12 cellular contexts compared by ENCODE assay signal in genomic region chr9:5566054-5566618, GRCh38. TPM values are rescaled to one million over a fixed set of nuclear protein-coding genes. Genes with fewer than 3 reads are reported as not detected.
DNase-seq lines count a peak whose midpoint lies in the region; ATAC-seq and TF ChIP-seq lines count a peak whose summit lies in the region.
"Had no signal": no experiment of that assay in that cellular context is flagged by ENCODE, and none has a peak within 500 bp of the region (broad histone marks: within the 10 kb centered on the region; RNA-seq: fewer than 3 reads in every experiment).

No MANE protein-coding gene starts in this region.

- no peaks in the 10 kb centered on the region for H3K79me2 ChIP-seq in mammary epithelial cell (ENCODE audit: insufficient read depth, low read length)

- WGBS in mammary epithelial cell (ENCODE audit: low coverage, missing lambda C conversion rate), result 0% methylated on average over 6 of the region's 6 CpGs

- H3K9ac ChIP-seq in mammary epithelial cell (ENCODE audit: insufficient read depth, low read length), result peak overlapping the region; percentile 33

- dilution Hi-C loops in mammary epithelial cell (cut with HindIII; ENCODE audit: low sequenced_read_pairs), result loop anchor here (10.0 kb wide), 1 partner anchor 121 kb away; no protein-coding TSS in a partner anchor

- no peaks in the 10 kb centered on the region for H4K20me1 ChIP-seq in mammary epithelial cell (ENCODE audit: insufficient read depth, low read length)

- BruUV-seq in mammary epithelial cell (replicated peaks; lab: Mats Ljungman, UMichigan), result TSS peak; percentile 67

- peaks cover 39% of the 10 kb centered on the region for H3K4me1 Mint-ChIP-seq in activated T-helper 1 cell treated with anti-CD3 and anti-CD28 coated beads, Interleukin-12 subunit alpha, Interleukin-12 subunit beta, Interleukin-2, Interleukin-4 antibody, amounts not matched to agents 30 ng/mL and 10 ng/mL and 1 ng/mL, durations not matched to agents 14 hours and 24 hours and 36 hours (ENCODE audit: low read depth)

- intact Hi-C loops in mammary epithelial cell (cut with micrococcal nuclease), result loop anchor here (1.0 kb wide), 2 partner anchors 57 to 72 kb away; no protein-coding TSS in a partner anchor
- intact Hi-C loops in left lung (cut with DNase I), result no loop called here
- intact Hi-C loops in activated T-helper 1 cell treated with anti-CD3 and anti-CD28 coated beads, Interleukin-12 subunit alpha, Interleukin-12 subunit beta, Interleukin-2, Interleukin-4 antibody, amounts not matched to agents 30 ng/mL and 10 ng/mL and 1 ng/mL, durations not matched to agents 14 hours and 24 hours and 36 hours (cut with micrococcal nuclease), result no loop called here

- peaks cover 7% of the 10 kb centered on the region for H3K9me3 Mint-ChIP-seq in activated T-helper 1 cell treated with anti-CD3 and anti-CD28 coated beads, Interleukin-12 subunit alpha, Interleukin-12 subunit beta, Interleukin-2, Interleukin-4 antibody, amounts not matched to agents 30 ng/mL and 10 ng/mL and 1 ng/mL, durations not matched to agents 14 hours and 24 hours and 36 hours

- TF ChIP-seq CTCF in mammary epithelial cell (conservative IDR thresholded peaks at IDR 0.05 in 1 of 2, IDR thresholded peaks at IDR 0.05 in 1 of 2; ENCODE audit: extremely low read depth in 1 of 2, insufficient read depth in 1 of 2, low read depth in 1 of 2, low read length in 2 of 2), result no peak
- TF ChIP-seq CTCF in left lung (IDR thresholded peaks at IDR 0.05), result no peak

- H3K4me1 ChIP-seq in mammary epithelial cell (ENCODE audit: insufficient read depth, low read length) (peaks cover 44% of the 10 kb centered on the region), left lung (peaks cover 3 to 34% of the 10 kb centered on the region in 2 donors)

- peak; percentile 68 for ATAC-seq in GM19397 (IDR thresholded peaks at IDR 0.05; ENCODE audit: unreplicated experiment)
- peak; percentile 45 for ATAC-seq in HG03064 (IDR thresholded peaks at IDR 0.05; ENCODE audit: low read depth, unreplicated experiment)
- ATAC-seq in left lung, result no peak

- H3K36me3 ChIP-seq in mammary epithelial cell (ENCODE audit: insufficient read depth, low read length) (no peaks in the 10 kb centered on the region), left lung (no peaks in the 10 kb centered on the region)
- H3K36me3 ChIP-seq: cardiac muscle cell, stomach had no signal

- DNase-seq in DMS79 treated with DMSO at 0.1 percent for 48 hours (lab: John Stamatoyannopoulos, UW) (peak; percentile 93), mammary epithelial cell (peak; percentile 91), hippocampal formation (lab: John Stamatoyannopoulos, UW) (no peak), amniotic stem cell (lab: John Stamatoyannopoulos, UW) (no peak), left lung (no peak)
- DNase-seq in activated T-helper 1 cell treated with anti-CD3 and anti-CD28 coated beads, Interleukin-12 subunit alpha, Interleukin-12 subunit beta, Interleukin-2, Interleukin-4 antibody, amounts not matched to agents 30 ng/mL and 10 ng/mL and 1 ng/mL, durations not matched to agents 14 hours and 24 hours and 36 hours (ENCODE audit: low spot score), result no peak
- DNase-seq: NCI-H510A, spleen, stomach had no signal

- H3K9me3 ChIP-seq in mammary epithelial cell (replicated peaks; ENCODE audit: insufficient read depth, low read length), result no peaks in the 10 kb centered on the region
- H3K9me3 ChIP-seq in left lung, result no peaks in the 10 kb centered on the region
- H3K9me3 ChIP-seq: stomach had no signal

- in situ Hi-C loops in mammary epithelial cell (cut with MboI; ENCODE audit: low sequenced_read_pairs in 2 of 2), result no loop called here

- H3K27ac ChIP-seq in mammary epithelial cell (ENCODE audit: insufficient read depth, low read depth, low read length), result peak overlapping the region; percentile 87
- H3K27ac ChIP-seq in left lung, result peak overlapping the region in 1 of 2 donors; percentile 63
- H3K27ac ChIP-seq: cardiac muscle cell, stomach had no signal

- peak overlapping the region; percentile 31 for H3K4me2 ChIP-seq in mammary epithelial cell (ENCODE audit: insufficient read depth, low read depth, low read length)

- CTCF ChIA-PET in mammary epithelial cell (lab: Charles Lee; ENCODE audit: low non-redundant PET), result no interaction called here

- no peak overlapping the region for H3K27ac Mint-ChIP-seq in activated T-helper 1 cell treated with anti-CD3 and anti-CD28 coated beads, Interleukin-12 subunit alpha, Interleukin-12 subunit beta, Interleukin-2, Interleukin-4 antibody, amounts not matched to agents 30 ng/mL and 10 ng/mL and 1 ng/mL, durations not matched to agents 14 hours and 24 hours and 36 hours

- H3K36me3 Mint-ChIP-seq in activated T-helper 1 cell treated with anti-CD3 and anti-CD28 coated beads, Interleukin-12 subunit alpha, Interleukin-12 subunit beta, Interleukin-2, Interleukin-4 antibody, amounts not matched to agents 30 ng/mL and 10 ng/mL and 1 ng/mL, durations not matched to agents 14 hours and 24 hours and 36 hours (ENCODE audit: low read depth), result peaks cover 39% of the 10 kb centered on the region

- H3K27me3 ChIP-seq in mammary epithelial cell (ENCODE audit: insufficient read depth, low read length) (no peaks in the 10 kb centered on the region), left lung (no peaks in the 10 kb centered on the region)
- H3K27me3 ChIP-seq: cardiac muscle cell, spleen, stomach had no signal

- no peak overlapping the region for H3K4me3 Mint-ChIP-seq in activated T-helper 1 cell treated with anti-CD3 and anti-CD28 coated beads, Interleukin-12 subunit alpha, Interleukin-12 subunit beta, Interleukin-2, Interleukin-4 antibody, amounts not matched to agents 30 ng/mL and 10 ng/mL and 1 ng/mL, durations not matched to agents 14 hours and 24 hours and 36 hours

- H3K27me3 Mint-ChIP-seq in activated T-helper 1 cell treated with anti-CD3 and anti-CD28 coated beads, Interleukin-12 subunit alpha, Interleukin-12 subunit beta, Interleukin-2, Interleukin-4 antibody, amounts not matched to agents 30 ng/mL and 10 ng/mL and 1 ng/mL, durations not matched to agents 14 hours and 24 hours and 36 hours (ENCODE audit: insufficient read depth), result no peaks in the 10 kb centered on the region

- H3K4me3 ChIP-seq in mammary epithelial cell (replicated peaks in 1 of 3; ENCODE audit: insufficient read depth in 1 of 3, low read depth in 2 of 3, low read length in 3 of 3) (no peak overlapping the region), left lung (no peak overlapping the region)
- H3K4me3 ChIP-seq: cardiac muscle cell, spleen, stomach had no signal

- H2AFZ ChIP-seq in mammary epithelial cell (ENCODE audit: low read depth, low read length), result peak overlapping the region; percentile 82

RNA-seq across cellular contexts. Expression of gene PDCD1LG2, which starts 55.8 kb away (rescaled TPM):
- total RNA-seq in mammary epithelial cell, result 10 to 100 TPM; 12.1 to 14.5 TPM
- 7.8 TPM for polyA plus RNA-seq in mammary epithelial cell
- 5.6 TPM for polyA minus RNA-seq in mammary epithelial cell
- total RNA-seq in left lung, result 1 to 10 TPM; 1.7 to 4.2 TPM
- 1.1 and 1.4 TPM in 2 replicates for total RNA-seq in activated T-helper 1 cell treated with anti-CD3 and anti-CD28 coated beads, Interleukin-12 subunit alpha, Interleukin-12 subunit beta, Interleukin-2, Interleukin-4 antibody, amounts not matched to agents 30 ng/mL and 10 ng/mL and 1 ng/mL, durations not matched to agents 14 hours and 24 hours and 36 hours
- total RNA-seq: cardiac muscle cell had no signal
- polyA plus RNA-seq: cardiac muscle cell had no signal

Comparison
In these comparisons a context has a peak if more than half of its experiments do, and no peak if none do; other contexts are left out.
1. DNase-seq: peak in DMS79 treated with DMSO at 0.1 percent for 48 hours (single experiment) and mammary epithelial cell (single experiment); none in hippocampal formation (0 of 2), amniotic stem cell (single experiment), left lung (0 of 2) and activated T-helper 1 cell treated with anti-CD3 and anti-CD28 coated beads, Interleukin-12 subunit alpha, Interleukin-12 subunit beta, Interleukin-2, Interleukin-4 antibody, amounts not matched to agents 30 ng/mL and 10 ng/mL and 1 ng/mL, durations not matched to agents 14 hours and 24 hours and 36 hours (single experiment).